In genomic region chr17:49694847-49695697, GRCh38 we compare ENCODE assay signal across 1 cellular context.
TF ChIP-seq lines count a peak whose summit lies in the region.

No MANE protein-coding gene starts in this region.

TF ChIP-seq in K562, 482 proteins besides CTCF, POLR2A, EP300 and RAD21 (continued from another document and continues in another):
- no peak for TF ChIP-seq E4F1 (CRISPR knock-in tag; IDR thresholded peaks at IDR 0.05; ENCODE audit: borderline replicate concordance)
- no peak for TF ChIP-seq FOXO4 (CRISPR knock-in tag; IDR thresholded peaks at IDR 0.05)
- TF ChIP-seq PURB (CRISPR knock-in tag; IDR thresholded peaks at IDR 0.05; ENCODE audit: low read depth), result no peak
- no peak for TF ChIP-seq MTA2 (IDR thresholded peaks at IDR 0.05; ENCODE audit: low read depth)
- no peak for TF ChIP-seq DMBX1 (CRISPR knock-in tag; IDR thresholded peaks at IDR 0.05; ENCODE audit: borderline replicate concordance)
- TF ChIP-seq ZNF263 (CRISPR knock-in tag; IDR thresholded peaks at IDR 0.05; ENCODE audit: borderline replicate concordance), result no peak
- no peak for TF ChIP-seq HIVEP1 (CRISPR knock-in tag; IDR thresholded peaks at IDR 0.05)
- no peak for TF ChIP-seq ID3 (CRISPR knock-in tag; IDR thresholded peaks at IDR 0.05)
- TF ChIP-seq ID3 (tag; IDR thresholded peaks at IDR 0.05), result no peak
- no peak for TF ChIP-seq CUX1 (CRISPR knock-in tag; IDR thresholded peaks at IDR 0.05)
- TF ChIP-seq SIN3A (IDR thresholded peaks at IDR 0.05; ENCODE audit: borderline replicate concordance in 2 of 2, control insufficient read depth in 1 of 2, low read depth in 2 of 2, low read length in 2 of 2), result no peak
- no peak for TF ChIP-seq HLTF (IDR thresholded peaks at IDR 0.05)
- TF ChIP-seq ETV6 (IDR thresholded peaks at IDR 0.05; ENCODE audit: borderline replicate concordance in 1 of 2, low read depth in 2 of 2, low read length in 1 of 2), result no peak
- TF ChIP-seq ETV6 (CRISPR knock-in tag; IDR thresholded peaks at IDR 0.05; ENCODE audit: borderline replicate concordance), result no peak
- no peak for TF ChIP-seq BHLHE40 (IDR thresholded peaks at IDR 0.05; ENCODE audit: low read length)
- no peak for TF ChIP-seq ZNF449 (CRISPR knock-in tag; IDR thresholded peaks at IDR 0.05)
- peak; percentile 94 for TF ChIP-seq SMC3 (conservative IDR thresholded peaks at IDR 0.05; ENCODE audit: insufficient read depth, low read depth, low read length)
- no peak for TF ChIP-seq NKRF (IDR thresholded peaks at IDR 0.05; ENCODE audit: borderline replicate concordance)
- no peak for TF ChIP-seq EGR1 (conservative IDR thresholded peaks at IDR 0.05)
- TF ChIP-seq PTTG1 (tag; IDR thresholded peaks at IDR 0.05; ENCODE audit: low read depth), result no peak
- TF ChIP-seq TFE3 (CRISPR knock-in tag; IDR thresholded peaks at IDR 0.05), result no peak
- no peak for TF ChIP-seq ZNF274 (IDR thresholded peaks at IDR 0.05; ENCODE audit: borderline replicate concordance, low read depth, low read length)
- TF ChIP-seq RB1 (IDR thresholded peaks at IDR 0.05; ENCODE audit: low read depth), result 0 out of 2 replicates have a peak, but pooled peaks have one; percentile 22
- no peak for TF ChIP-seq UBTF (IDR thresholded peaks at IDR 0.05; ENCODE audit: borderline replicate concordance in 1 of 2, low read depth in 2 of 2, low read length in 2 of 2)
- TF ChIP-seq ZNF76 (CRISPR knock-in tag; IDR thresholded peaks at IDR 0.05; ENCODE audit: borderline replicate concordance), result no peak
- TF ChIP-seq SMARCA5 (IDR thresholded peaks at IDR 0.05), result no peak
- TF ChIP-seq PATZ1 (CRISPR knock-in tag; IDR thresholded peaks at IDR 0.05; ENCODE audit: borderline replicate concordance), result no peak
- no peak for TF ChIP-seq SMAD3 (CRISPR knock-in tag; conservative IDR thresholded peaks at IDR 0.05)
- TF ChIP-seq TCF7 (IDR thresholded peaks at IDR 0.05; ENCODE audit: borderline replicate concordance), result no peak
- no peak for TF ChIP-seq PML (IDR thresholded peaks at IDR 0.05; ENCODE audit: low read length)
- TF ChIP-seq CC2D1A (IDR thresholded peaks at IDR 0.05), result peak; percentile 86
- no peak for TF ChIP-seq HDAC3 (IDR thresholded peaks at IDR 0.05; ENCODE audit: borderline replicate concordance, partially characterized antibody)
